ENCODE assay signal across 16 cellular contexts in genomic region chr12:122886161-122886560, GRCh38. TPM values are rescaled to one million over a fixed set of nuclear protein-coding genes. Genes with fewer than 3 reads are reported as not detected.
DNase-seq lines count a peak whose midpoint lies in the region; ATAC-seq and TF ChIP-seq lines count a peak whose summit lies in the region.
"Had no signal": no experiment of that assay in that cellular context is flagged by ENCODE, and none has a peak within 500 bp of the region (broad histone marks: within the 10 kb centered on the region; RNA-seq: fewer than 3 reads in every experiment).

No MANE protein-coding gene starts in this region.

- TF ChIP-seq RAD21 in IMR-90 (IDR thresholded peaks at IDR 0.05; ENCODE audit: low read length) = no peak

- no peak for TF ChIP-seq CTCF in IMR-90 (conservative IDR thresholded peaks at IDR 0.05; ENCODE audit: low read depth, low read length)
- no peak for TF ChIP-seq CTCF in activated B cell treated with CpG ODN at 0.5 μM for 24 hours (IDR thresholded peaks at IDR 0.05)
- no peak for TF ChIP-seq CTCF in type B pancreatic cell (conservative IDR thresholded peaks at IDR 0.05)

- CTCF ChIA-PET in IMR-90 (lab: Yijun Ruan, JAX) = no interaction called here
- CTCF ChIA-PET in activated B cell treated with CpG ODN at 0.5 μM for 24 hours (lab: Charles Lee) = interaction anchor here (1.1 to 1.5 kb wide), 3 partner anchors 12 to 25 kb away, joined by 3 to 5 read pairs (median 3); no protein-coding TSS in a partner anchor

- H3K79me1 ChIP-seq in IMR-90 (ENCODE audit: low read depth in 1 of 2, low read length in 2 of 2) = peaks cover 22 to 84% of the 10 kb centered on the region in 2 experiments; a peak in 3 of 4 replicates

- peak overlapping the region; percentile 24 for H3K4me3 Mint-ChIP-seq in activated B cell treated with CpG ODN at 0.5 μM for 24 hours
- H3K4me3 Mint-ChIP-seq in type B pancreatic cell = no peak overlapping the region
- H3K4me3 Mint-ChIP-seq: activated naive CD4-positive, alpha-beta T cell treated with anti-CD3 and anti-CD28 coated beads for 36 hours; CD8-positive, alpha-beta T cell had no signal

- H3K56ac ChIP-seq in IMR-90 (ENCODE audit: extremely low read depth, insufficient read depth, low read length) = no peak overlapping the region; the same call in 1 of the 2 replicates

- peaks cover 81% of the 10 kb centered on the region for H4K20me1 ChIP-seq in IMR-90 (ENCODE audit: insufficient read depth, low read length)

- intact Hi-C loops in IMR-90 (cut with micrococcal nuclease) = no loop called here
- intact Hi-C loops in activated B cell treated with CpG ODN at 0.5 μM for 24 hours (cut with micrococcal nuclease) = loop anchor here (5.0 kb wide), 1 partner anchor 346 kb away; the partner anchor contains the start of genes MPHOSPH9 and MTRFR

- WGBS in IMR-90 (ENCODE audit: extremely low coverage in 2 of 2, insufficient read length in 1 of 2), 2 experiments = 100% methylated on average over 2 of the region's 8 CpGs; no CpG with 5 or more reads in 1 of the 2 experiments

- no peak overlapping the region for H3K14ac ChIP-seq in IMR-90 (replicated peaks; ENCODE audit: low read depth, low read length)

- no TSS peak for BruUV-seq in IMR-90 (replicated peaks; lab: Mats Ljungman, UMichigan)

- peaks cover 25% of the 10 kb centered on the region for H3K4me1 ChIP-seq in IMR-90 (ENCODE audit: control insufficient read depth, insufficient read depth, low read length)

- H3K27me3 ChIP-seq in IMR-90 (ENCODE audit: control insufficient read depth, insufficient read depth, low read length) = no peaks in the 10 kb centered on the region

- no peaks in the 10 kb centered on the region for H3K9me3 ChIP-seq in IMR-90 (ENCODE audit: control insufficient read depth, insufficient read depth, low read length)

- no peak overlapping the region for H3K9ac ChIP-seq in IMR-90 (ENCODE audit: low read depth, low read length)

- peaks cover 38% of the 10 kb centered on the region for H3K9me1 ChIP-seq in IMR-90 (ENCODE audit: insufficient read depth, low read length)

- DNase-seq in IMR-90 (no peak), activated B cell treated with CpG ODN at 0.5 μM for 24 hours (no peak), left lobe of liver (ENCODE audit: low spot score) (peak; percentile 32), type B pancreatic cell (ENCODE audit: extremely low spot score, unreplicated experiment) (no peak), iPS-NIHi7 (ENCODE audit: extremely low spot score) (no peak), HCEC 1CT (no peak)
- DNase-seq: activated CD4-positive, alpha-beta T cell treated with anti-CD3 and anti-CD28 coated beads for 48 hours; activated CD8-positive, alpha-beta memory T cell treated with anti-CD3 and anti-CD28 coated beads, Interleukin-2, amount 50 U/mL, for 48 hours; activated naive CD4-positive, alpha-beta T cell treated with anti-CD3 and anti-CD28 coated beads for 36 hours; CD8-positive, alpha-beta T cell; dermis blood vessel endothelial cell; mesendoderm; NCI-H1436 treated with DMSO at 0.1 percent for 48 hours had no signal

- H2BK120ac ChIP-seq in IMR-90 (ENCODE audit: low read depth, low read length) = no peak overlapping the region

- H2AK9ac ChIP-seq in IMR-90 (replicated peaks; ENCODE audit: low read depth, low read length, poor library complexity) = no peak overlapping the region

- H3K18ac ChIP-seq in IMR-90 (ENCODE audit: low read depth, low read length) = no peak overlapping the region

- no peak overlapping the region for H4K5ac ChIP-seq in IMR-90 (ENCODE audit: low read depth, low read length)

- H3K4me2 ChIP-seq in IMR-90 (ENCODE audit: low read depth, low read length) = no peak overlapping the region

- H3K4me3 ChIP-seq in IMR-90 (ENCODE audit: insufficient read depth, low read depth, low read length) = no peak overlapping the region
- H3K4me3 ChIP-seq: SK-N-MC had no signal

- H2AK5ac ChIP-seq in IMR-90 (ENCODE audit: low read depth, low read length) = 0 out of 2 replicates have a peak overlapping the region, but pooled peaks have one; percentile 53

- no peak overlapping the region for H2BK15ac ChIP-seq in IMR-90 (ENCODE audit: low read depth, low read length)

- H3K27ac Mint-ChIP-seq in activated B cell treated with CpG ODN at 0.5 μM for 24 hours = peak overlapping the region; percentile 96
- peak overlapping the region; percentile 27 for H3K27ac Mint-ChIP-seq in type B pancreatic cell

- H3K36me3 Mint-ChIP-seq in activated B cell treated with CpG ODN at 0.5 μM for 24 hours (ENCODE audit: low read depth) = peaks cover 6% of the 10 kb centered on the region
- peaks cover 9% of the 10 kb centered on the region for H3K36me3 Mint-ChIP-seq in type B pancreatic cell
- H3K36me3 Mint-ChIP-seq: CD8-positive, alpha-beta T cell had no signal

- POLR2A ChIA-PET in IMR-90 (lab: Charles Lee; ENCODE audit: unreplicated experiment) (no interaction called here), activated B cell treated with CpG ODN at 0.5 μM for 24 hours (lab: Charles Lee) (interaction anchor here (0.6 to 6.5 kb wide), 7 partner anchors 8 to 221 kb away, joined by 3 to 99 read pairs (median 5); partner anchors contain the start of gene VPS37B)

- no peaks in the 10 kb centered on the region for H3K36me3 ChIP-seq in IMR-90 (ENCODE audit: control insufficient read depth, insufficient read depth, low read length)

- H4K8ac ChIP-seq in IMR-90 (ENCODE audit: low read depth in 2 of 2, low read length in 2 of 2) = no peak overlapping the region

- H3K9me3 Mint-ChIP-seq in activated B cell treated with CpG ODN at 0.5 μM for 24 hours (no peaks in the 10 kb centered on the region), type B pancreatic cell (no peaks in the 10 kb centered on the region)
- H3K9me3 Mint-ChIP-seq: CD8-positive, alpha-beta T cell had no signal

- H3K4me1 Mint-ChIP-seq in activated B cell treated with CpG ODN at 0.5 μM for 24 hours (peaks cover 94% of the 10 kb centered on the region), type B pancreatic cell (ENCODE audit: unreplicated experiment) (peaks cover 46% of the 10 kb centered on the region)

- no peak overlapping the region for H4K91ac ChIP-seq in IMR-90 (ENCODE audit: insufficient read depth, low read depth, low read length)

- no peak overlapping the region for H2AFZ ChIP-seq in IMR-90 (replicated peaks; ENCODE audit: low read length, poor library complexity)

- H2BK20ac ChIP-seq in IMR-90 (ENCODE audit: low read depth, low read length) = no peak overlapping the region

- no peak for TF ChIP-seq POLR2A in IMR-90 (IDR thresholded peaks at IDR 0.05; ENCODE audit: low read depth, low read length)

- H3K27ac ChIP-seq in IMR-90 (ENCODE audit: insufficient read depth, low read length) = no peak overlapping the region
- H3K27ac ChIP-seq: HL-60, SK-N-MC had no signal

- no peak overlapping the region for H3K23ac ChIP-seq in IMR-90 (ENCODE audit: low read depth, low read length)

- H3K27me3 Mint-ChIP-seq in activated B cell treated with CpG ODN at 0.5 μM for 24 hours = no peaks in the 10 kb centered on the region
- H3K27me3 Mint-ChIP-seq in type B pancreatic cell = no peaks in the 10 kb centered on the region

- in situ Hi-C loops in IMR-90 (cut with MboI; ENCODE audit: low sequenced_read_pairs) = no loop called here

- no peak overlapping the region for H2BK5ac ChIP-seq in IMR-90 (ENCODE audit: low read depth, low read length, poor library complexity, severe bottlenecking)

- no peak overlapping the region for H3K4ac ChIP-seq in IMR-90 (ENCODE audit: low read depth, low read length)

- no peak for ATAC-seq in IMR-90 (ENCODE audit: low read depth)
- no peak for ATAC-seq in activated B cell treated with CpG ODN at 0.5 μM for 24 hours (ENCODE audit: low read depth)
- ATAC-seq in left lobe of liver = no peak
- no peak for ATAC-seq in GM18873 (IDR thresholded peaks at IDR 0.05; ENCODE audit: low FRiP score, unreplicated experiment)
- ATAC-seq: CD8-positive, alpha-beta T cell had no signal

- dilution Hi-C loops in IMR-90 (cut with HindIII; ENCODE audit: low sequenced_read_pairs, unreplicated experiment) = no loop called here

TF ChIP-seq in IMR-90, 13 proteins besides CTCF, POLR2A, EP300 and RAD21:
- TF ChIP-seq RCOR1 (IDR thresholded peaks at IDR 0.05; ENCODE audit: insufficient replicate concordance, low read length) (no peak), SMC3 (IDR thresholded peaks at IDR 0.05; ENCODE audit: low read depth, low read length) (no peak), NFE2L2 (IDR thresholded peaks at IDR 0.05; ENCODE audit: low read depth, low read length) (no peak), MAFK (IDR thresholded peaks at IDR 0.05; ENCODE audit: low read depth, low read length) (no peak), BHLHE40 (IDR thresholded peaks at IDR 0.05; ENCODE audit: low read depth, low read length) (no peak), ELK1 (IDR thresholded peaks at IDR 0.05; ENCODE audit: borderline replicate concordance, low read depth, low read length) (no peak), MXI1 (IDR thresholded peaks at IDR 0.05; ENCODE audit: borderline replicate concordance, low read depth, low read length) (no peak), MAZ (IDR thresholded peaks at IDR 0.05; ENCODE audit: borderline replicate concordance, low read depth, low read length) (no peak)

RNA-seq across cellular contexts. Expression of gene VPS37B, which starts 9.8 kb away (rescaled TPM):
- total RNA-seq in IMR-90 (2012; rRNA removed) (8.6 and 13.9 TPM in 2 replicates), activated B cell treated with CpG ODN at 0.5 μM for 24 hours (51.4 and 54.1 TPM in 2 replicates), left lobe of liver (6.6 TPM), type B pancreatic cell (ENCODE audit: low replicate concordance) (32.4 and 43.6 TPM in 2 replicates)
- polyA plus RNA-seq in IMR-90 (2012; rRNA removed) = 25.7 and 29.9 TPM in 2 replicates
- polyA plus RNA-seq in IMR-90 (2012; cell fraction: cytosol; rRNA removed) = 30.2 and 32.2 TPM in 2 replicates
- 46.1 and 46.4 TPM in 2 replicates for polyA plus RNA-seq in IMR-90 (2012; cell fraction: nucleus; rRNA removed; ENCODE audit: low replicate concordance)

RNA-seq across cellular contexts. Expression of gene HIP1R, which starts 50.9 kb away (rescaled TPM):
- total RNA-seq in IMR-90 (2012; rRNA removed) (9.7 and 13.8 TPM in 2 replicates), activated B cell treated with CpG ODN at 0.5 μM for 24 hours (132 and 154 TPM in 2 replicates), left lobe of liver (35.2 TPM), type B pancreatic cell (ENCODE audit: low replicate concordance) (40.5 and 45.5 TPM in 2 replicates)
- polyA plus RNA-seq in IMR-90 (2012; rRNA removed) = 18.5 and 20.7 TPM in 2 replicates
- polyA plus RNA-seq in IMR-90 (2012; cell fraction: cytosol; rRNA removed) = 9.6 and 10.4 TPM in 2 replicates
- polyA plus RNA-seq in IMR-90 (2012; cell fraction: nucleus; rRNA removed; ENCODE audit: low replicate concordance) = 96.7 and 158 TPM in 2 replicates
